In genomic region chr11:3907590-3907989, GRCh38 we compare ENCODE assay signal across 15 cellular contexts. TPM values are rescaled to one million over a fixed set of nuclear protein-coding genes. Genes with fewer than 3 reads are reported as not detected.
DNase-seq lines count a peak whose midpoint lies in the region; ATAC-seq and TF ChIP-seq lines count a peak whose summit lies in the region.
"Had no signal": no experiment of that assay in that cellular context is flagged by ENCODE, and none has a peak within 500 bp of the region (broad histone marks: within the 10 kb centered on the region; RNA-seq: fewer than 3 reads in every experiment).

No MANE protein-coding gene starts in this region.

- H3K27ac ChIP-seq in CD8-positive, alpha-beta memory T cell (ENCODE audit: low read depth, low read length), result no peak overlapping the region
- H3K27ac ChIP-seq in HEK293 (ENCODE audit: extremely low read depth, low read depth, low read length), result no peak overlapping the region
- no peak overlapping the region for H3K27ac ChIP-seq in effector memory CD4-positive, alpha-beta T cell (ENCODE audit: insufficient read depth, low read length, poor library complexity, severe bottlenecking)
- H3K27ac ChIP-seq: BLaER1 treated with 17β-estradiol and CSF1 and Interleukin-3, amounts not matched to agents 10 nM and 100 nM; heart right ventricle; SJSA1; thoracic aorta had no signal

- H3K27me3 Mint-ChIP-seq in CD8-positive, alpha-beta memory T cell, result no peaks in the 10 kb centered on the region
- H3K27me3 Mint-ChIP-seq in activated naive CD8-positive, alpha-beta T cell treated with anti-CD3 and anti-CD28 coated beads, Interleukin-2, amount 10 ng/mL, durations not matched to agents 7 days and 5 days, result no peaks in the 10 kb centered on the region
- no peaks in the 10 kb centered on the region for H3K27me3 Mint-ChIP-seq in natural killer cell (ENCODE audit: low read depth in 2 of 2)
- H3K27me3 Mint-ChIP-seq: progenitor cell of endocrine pancreas had no signal

- H3K4me1 Mint-ChIP-seq in CD8-positive, alpha-beta memory T cell, result peaks cover 70 to 88% (median 86%) of the 10 kb centered on the region in 3 donors
- H3K4me1 Mint-ChIP-seq in activated naive CD8-positive, alpha-beta T cell treated with anti-CD3 and anti-CD28 coated beads, Interleukin-2, amount 10 ng/mL, durations not matched to agents 7 days and 5 days, result peaks cover 50% of the 10 kb centered on the region
- H3K4me1 Mint-ChIP-seq in natural killer cell, result peaks cover 73% of the 10 kb centered on the region in 2 donors

- peaks cover 0 to 3% (median 0%) of the 10 kb centered on the region in 3 donors for H3K36me3 Mint-ChIP-seq in CD8-positive, alpha-beta memory T cell
- peaks cover 5% of the 10 kb centered on the region for H3K36me3 Mint-ChIP-seq in activated naive CD8-positive, alpha-beta T cell treated with anti-CD3 and anti-CD28 coated beads, Interleukin-2, amount 10 ng/mL, durations not matched to agents 7 days and 5 days
- H3K36me3 Mint-ChIP-seq in natural killer cell, result no peaks in the 10 kb centered on the region

- no peak for DNase-seq in CD8-positive, alpha-beta memory T cell
- DNase-seq in activated naive CD8-positive, alpha-beta T cell treated with anti-CD3 and anti-CD28 coated beads, Interleukin-2, amount 10 ng/mL, durations not matched to agents 7 days and 5 days, result no peak
- DNase-seq in natural killer cell (no peak), RKO (ENCODE audit: low spot score) (no peak)
- no peak for DNase-seq in effector memory CD4-positive, alpha-beta T cell
- DNase-seq: heart right ventricle, kidney glomerular epithelial cell, NCI-H2081 treated with DMSO at 0.1 percent for 48 hours, NCI-H82 had no signal

- H3K9me3 ChIP-seq in CD8-positive, alpha-beta memory T cell (ENCODE audit: low read length), result no peaks in the 10 kb centered on the region
- H3K9me3 ChIP-seq in HEK293 (ENCODE audit: control insufficient read depth, insufficient read depth, low read depth, low read length), result no peaks in the 10 kb centered on the region
- no peaks in the 10 kb centered on the region for H3K9me3 ChIP-seq in effector memory CD4-positive, alpha-beta T cell (ENCODE audit: control insufficient read depth, low read length)
- H3K9me3 ChIP-seq: BLaER1 treated with 17β-estradiol and CSF1 and Interleukin-3, amounts not matched to agents 10 nM and 100 nM; heart right ventricle; SJSA1; thoracic aorta had no signal

- POLR2A ChIA-PET in CD8-positive, alpha-beta memory T cell (lab: Charles Lee), result no interaction called here
- POLR2A ChIA-PET in HEK293 (lab: Yijun Ruan, JAX), result no interaction called here
- POLR2A ChIA-PET in activated naive CD8-positive, alpha-beta T cell treated with anti-CD3 and anti-CD28 coated beads, Interleukin-2, amount 10 ng/mL, durations not matched to agents 7 days and 5 days (lab: Charles Lee), result no interaction called here

- H3K9me3 Mint-ChIP-seq in CD8-positive, alpha-beta memory T cell, result no peaks in the 10 kb centered on the region
- no peaks in the 10 kb centered on the region for H3K9me3 Mint-ChIP-seq in activated naive CD8-positive, alpha-beta T cell treated with anti-CD3 and anti-CD28 coated beads, Interleukin-2, amount 10 ng/mL, durations not matched to agents 7 days and 5 days
- no peaks in the 10 kb centered on the region for H3K9me3 Mint-ChIP-seq in natural killer cell

- no peak overlapping the region for H3K4me3 ChIP-seq in CD8-positive, alpha-beta memory T cell (ENCODE audit: low read length)
- H3K4me3 ChIP-seq in HEK293 (ENCODE audit: low read depth, low read length), result no peak overlapping the region
- no peak overlapping the region for H3K4me3 ChIP-seq in effector memory CD4-positive, alpha-beta T cell (ENCODE audit: insufficient read depth, low read depth, low read length, poor library complexity, severe bottlenecking)
- H3K4me3 ChIP-seq: BLaER1 treated with 17β-estradiol and CSF1 and Interleukin-3, amounts not matched to agents 10 nM and 100 nM; heart right ventricle; SJSA1; thoracic aorta had no signal

- no peaks in the 10 kb centered on the region for H3K36me3 ChIP-seq in CD8-positive, alpha-beta memory T cell (ENCODE audit: insufficient read depth, low read length)
- no peaks in the 10 kb centered on the region for H3K36me3 ChIP-seq in HEK293 (ENCODE audit: control insufficient read depth in 2 of 2, insufficient read depth in 1 of 2, low read length in 2 of 2)
- H3K36me3 ChIP-seq in effector memory CD4-positive, alpha-beta T cell (ENCODE audit: control insufficient read depth, insufficient read depth, low read length), result no peaks in the 10 kb centered on the region
- H3K36me3 ChIP-seq: BLaER1 treated with 17β-estradiol and CSF1 and Interleukin-3, amounts not matched to agents 10 nM and 100 nM; SJSA1; thoracic aorta had no signal

- ATAC-seq in activated naive CD8-positive, alpha-beta T cell treated with anti-CD3 and anti-CD28 coated beads, Interleukin-2, amount 10 ng/mL, durations not matched to agents 7 days and 5 days (ENCODE audit: low read depth), result peak; percentile 45
- ATAC-seq in natural killer cell, result no peak
- no peak for ATAC-seq in GM19324 (IDR thresholded peaks at IDR 0.05; ENCODE audit: low FRiP score, unreplicated experiment)
- ATAC-seq: heart right ventricle had no signal

- TF ChIP-seq CTCF in HEK293 (tag by site-specific recombination; IDR thresholded peaks at IDR 0.05) (no peak), natural killer cell (IDR thresholded peaks at IDR 0.05) (no peak)

- CTCF ChIA-PET in CD8-positive, alpha-beta memory T cell (lab: Charles Lee), result no interaction called here
- CTCF ChIA-PET in HEK293 (lab: Yijun Ruan, JAX), result no interaction called here

- peak overlapping the region; percentile 17 to 85 (median 58) for H3K27ac Mint-ChIP-seq in CD8-positive, alpha-beta memory T cell
- H3K27ac Mint-ChIP-seq in activated naive CD8-positive, alpha-beta T cell treated with anti-CD3 and anti-CD28 coated beads, Interleukin-2, amount 10 ng/mL, durations not matched to agents 7 days and 5 days, result peak overlapping the region; percentile 21
- peak overlapping the region; percentile 2 to 23 for H3K27ac Mint-ChIP-seq in natural killer cell
- H3K27ac Mint-ChIP-seq: progenitor cell of endocrine pancreas had no signal

- no peak overlapping the region for H3K4me3 Mint-ChIP-seq in CD8-positive, alpha-beta memory T cell
- H3K4me3 Mint-ChIP-seq in activated naive CD8-positive, alpha-beta T cell treated with anti-CD3 and anti-CD28 coated beads, Interleukin-2, amount 10 ng/mL, durations not matched to agents 7 days and 5 days, result no peak overlapping the region
- H3K4me3 Mint-ChIP-seq in natural killer cell, result no peak overlapping the region

- H3K4me1 ChIP-seq in CD8-positive, alpha-beta memory T cell (ENCODE audit: insufficient read depth, low read length), result peaks cover 63% of the 10 kb centered on the region
- no peaks in the 10 kb centered on the region for H3K4me1 ChIP-seq in HEK293 (ENCODE audit: control insufficient read depth, insufficient read depth, low read length)
- H3K4me1 ChIP-seq in effector memory CD4-positive, alpha-beta T cell (ENCODE audit: control insufficient read depth, insufficient read depth, low read length, poor library complexity, severe bottlenecking), result peaks cover 39% of the 10 kb centered on the region

- H3K27me3 ChIP-seq in CD8-positive, alpha-beta memory T cell (ENCODE audit: insufficient read depth, low read length, poor library complexity, severe bottlenecking), result no peaks in the 10 kb centered on the region
- no peaks in the 10 kb centered on the region for H3K27me3 ChIP-seq in effector memory CD4-positive, alpha-beta T cell (replicated peaks; ENCODE audit: control insufficient read depth, insufficient read depth, low read length, poor library complexity, severe bottlenecking)
- H3K27me3 ChIP-seq: BLaER1 treated with 17β-estradiol and CSF1 and Interleukin-3, amounts not matched to agents 10 nM and 100 nM; heart right ventricle; SJSA1 had no signal

- intact Hi-C loops in natural killer cell (cut with micrococcal nuclease), result no loop called here

TF ChIP-seq in HEK293, 187 proteins besides CTCF, POLR2A, EP300 and RAD21:
- TF ChIP-seq ZNF121 (tag by site-specific recombination; IDR thresholded peaks at IDR 0.05), result no peak
- TF ChIP-seq ZNF623 (tag by site-specific recombination; IDR thresholded peaks at IDR 0.05), result 0 out of 2 replicates have a peak, but pooled peaks have one; percentile 25
- TF ChIP-seq KLF10 (tag by site-specific recombination; IDR thresholded peaks at IDR 0.05), result no peak
- TF ChIP-seq ZNF23 (tag by site-specific recombination; IDR thresholded peaks at IDR 0.05; ENCODE audit: borderline replicate concordance), result no peak
TF ChIP-seq in HEK293: peak in this region for 1.

RNA-seq across cellular contexts. Expression of gene STIM1, which starts 52.1 kb away (rescaled TPM):
- 10 to 100 TPM; 45.6 to 46.0 TPM for total RNA-seq in CD8-positive, alpha-beta memory T cell
- 43.8 TPM for polyA plus RNA-seq in CD8-positive, alpha-beta memory T cell
- 100 to 1,000 TPM in 1 of 2 experiments, 10 to 100 TPM in 1; 98.8 to 101 TPM for total RNA-seq in activated naive CD8-positive, alpha-beta T cell treated with anti-CD3 and anti-CD28 coated beads, Interleukin-2, amount 10 ng/mL, durations not matched to agents 7 days and 5 days
- total RNA-seq in natural killer cell, result 100 to 1,000 TPM; 171 to 187 (median 175) TPM
